9 cellular contexts compared by ENCODE assay signal in genomic region chr10:11236234-11236633, GRCh38.
A peak's percentile ranks its signal among the peaks of the same experiment; 100 is the strongest.
DNase-seq lines count a peak whose midpoint lies in the region; ATAC-seq and TF ChIP-seq lines count a peak whose summit lies in the region.
"Had no signal": no experiment of that assay in that cellular context is flagged by ENCODE, and none has a peak within 500 bp of the region (broad histone marks: within the 10 kb centered on the region; RNA-seq: fewer than 3 reads in every experiment).

No MANE protein-coding gene starts in this region.

- ATAC-seq in GM18505 (IDR thresholded peaks at IDR 0.05; ENCODE audit: unreplicated experiment) (peak; percentile 64), GM21423 (IDR thresholded peaks at IDR 0.05; ENCODE audit: unreplicated experiment) (peak; percentile 78), HG03342 (IDR thresholded peaks at IDR 0.05; ENCODE audit: unreplicated experiment) (peak; percentile 80)
- ATAC-seq: SK-N-SH treated with all-trans-retinoic acid at 6 μM for 48 hours had no signal

- no peak overlapping the region for H3K4me3 ChIP-seq in vagina

- peaks cover 7% of the 10 kb centered on the region for H3K4me1 ChIP-seq in vagina

- no peaks in the 10 kb centered on the region for H3K9me3 ChIP-seq in vagina

- H3K27me3 ChIP-seq in vagina, result no peaks in the 10 kb centered on the region

- TF ChIP-seq POLR2A in GM18505 (IDR thresholded peaks at IDR 0.05; ENCODE audit: borderline replicate concordance, extremely low read depth, insufficient read depth, insufficient read length) (no peak), vagina (IDR thresholded peaks at IDR 0.05) (no peak)

- no peaks in the 10 kb centered on the region for H3K36me3 ChIP-seq in vagina

- H3K27ac ChIP-seq in vagina, result no peak overlapping the region

- TF ChIP-seq CTCF in vagina (IDR thresholded peaks at IDR 0.05), result no peak

- DNase-seq in astrocyte of the hippocampus (ENCODE audit: low read depth, low spot score) (peak; percentile 26), Ammon's horn (ENCODE audit: low spot score) (no peak), vagina (ENCODE audit: extremely low spot score in 2 of 2) (no peak), NCI-H446 (lab: John Stamatoyannopoulos, UW) (no peak), A172 (ENCODE audit: low spot score) (no peak)

- intact Hi-C loops in vagina (cut with DNase I), result no loop called here
